Comparison of ENCODE assay signal across 19 cellular contexts in the genomic region with DNA sequence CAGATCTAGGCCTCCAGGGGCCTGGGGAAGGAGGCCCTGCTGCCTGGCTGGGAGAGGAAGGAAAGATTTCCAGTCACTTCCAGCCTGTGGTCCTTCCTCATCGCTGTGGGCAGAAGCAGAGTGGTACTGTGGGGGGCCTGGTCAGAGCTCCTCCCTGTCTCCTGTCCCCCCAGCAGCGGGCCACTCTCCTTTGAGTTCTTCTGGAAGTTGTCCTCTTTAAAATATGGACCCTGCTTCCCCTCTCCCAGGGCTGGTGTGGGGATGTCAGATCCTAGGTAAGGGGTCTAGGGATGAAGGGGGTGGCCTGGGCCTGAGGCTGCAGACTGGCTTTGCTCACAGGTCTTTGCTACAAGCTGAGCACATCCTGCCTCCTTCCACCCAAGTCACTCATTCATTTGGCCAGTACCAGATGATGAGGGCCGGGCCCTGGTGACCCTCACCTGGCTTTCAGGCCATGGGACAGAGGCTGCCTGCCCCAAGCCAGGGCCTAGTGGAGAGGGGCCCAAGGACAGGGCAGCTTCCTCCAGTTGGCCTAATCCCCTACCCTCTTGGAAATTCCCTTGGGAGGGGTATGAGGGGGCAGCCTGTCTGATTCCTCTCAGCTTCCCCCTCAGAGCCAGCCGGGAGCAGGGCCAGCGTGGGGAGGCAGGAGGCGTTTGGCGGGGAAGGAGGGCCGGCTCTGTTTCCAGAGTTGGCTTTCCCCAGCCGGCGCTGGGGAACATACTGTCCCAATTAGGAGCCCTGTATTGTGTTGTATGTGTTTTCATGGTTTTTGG.
DNase-seq lines count a peak whose midpoint lies in the region; ATAC-seq, FAIRE-seq and TF ChIP-seq lines count a peak whose summit lies in the region.
"Had no signal": no experiment of that assay in that cellular context is flagged by ENCODE, and none has a peak within 500 bp of the region (broad histone marks: within the 10 kb centered on the region; RNA-seq: fewer than 3 reads in every experiment).

No MANE protein-coding gene starts in this region.

- no peaks in the 10 kb centered on the region for H3K79me2 ChIP-seq in HepG2 (ENCODE audit: insufficient read depth, low read length)

- WGBS in right cardiac atrium = 78% methylated on average over 10 of the region's 10 CpGs
- 64% methylated on average over 8 of the region's 10 CpGs for WGBS in HepG2 (ENCODE audit: low lambda C conversion rate)

- no peaks in the 10 kb centered on the region for H3K9me3 ChIP-seq in left ventricle myocardium inferior (replicated peaks)
- H3K9me3 ChIP-seq in right cardiac atrium (ENCODE audit: control insufficient read depth, low read length) = no peaks in the 10 kb centered on the region
- H3K9me3 ChIP-seq in vagina = no peaks in the 10 kb centered on the region
- no peaks in the 10 kb centered on the region for H3K9me3 ChIP-seq in HepG2 (ENCODE audit: low read length)
- H3K9me3 ChIP-seq: mucosa of descending colon had no signal

- H4K20me1 ChIP-seq in HepG2 (ENCODE audit: insufficient read depth, low read length) = no peaks in the 10 kb centered on the region

- no peak overlapping the region for H3K4me3 ChIP-seq in left ventricle myocardium inferior
- no peak overlapping the region for H3K4me3 ChIP-seq in right cardiac atrium (ENCODE audit: low read length)
- H3K4me3 ChIP-seq in vagina = no peak overlapping the region
- H3K4me3 ChIP-seq in HepG2 (replicated peaks in 1 of 3; ENCODE audit: insufficient read depth in 1 of 3, low read depth in 2 of 3, low read length in 3 of 3) = no peak overlapping the region
- H3K4me3 ChIP-seq: mucosa of descending colon had no signal

- CTCF ChIA-PET in HepG2 (lab: Yijun Ruan, JAX; ENCODE audit: low intra/inter-chr PET ratio, low total read pairs) = no interaction called here

- TF ChIP-seq POLR2A in vagina (IDR thresholded peaks at IDR 0.05) (no peak), HepG2 (IDR thresholded peaks at IDR 0.05; ENCODE audit: insufficient read depth in 1 of 2, low read depth in 2 of 2, low read length in 2 of 2) (no peak)

- ATAC-seq in Right ventricle myocardium superior (ENCODE audit: poor library complexity) (peak; percentile 64), right cardiac atrium (peak; percentile 53 to 71), HepG2 (no peak)
- ATAC-seq: activated CD8-positive, alpha-beta T cell treated with anti-CD3 and anti-CD28 coated beads, Interleukin-2, amount 10 ng/mL, durations not matched to agents 7 days and 5 days; mucosa of descending colon had no signal

- peaks cover 13% of the 10 kb centered on the region for H3K4me1 ChIP-seq in left ventricle myocardium inferior
- peaks cover 2% of the 10 kb centered on the region for H3K4me1 ChIP-seq in right cardiac atrium (ENCODE audit: control insufficient read depth, insufficient read depth, low read length)
- H3K4me1 ChIP-seq in vagina = peaks cover 10% of the 10 kb centered on the region
- no peaks in the 10 kb centered on the region for H3K4me1 ChIP-seq in HepG2 (ENCODE audit: insufficient read depth, low read length)

- TF ChIP-seq EP300 in HepG2 (IDR thresholded peaks at IDR 0.05; ENCODE audit: low read depth in 2 of 2, low read length in 2 of 2) (no peak), HepG2 (CRISPR knock-in tag; IDR thresholded peaks at IDR 0.05; ENCODE audit: borderline replicate concordance) (no peak)

- H3K27me3 ChIP-seq in left ventricle myocardium inferior (ENCODE audit: low read depth) (no peaks in the 10 kb centered on the region), right cardiac atrium (ENCODE audit: control insufficient read depth, insufficient read depth) (no peaks in the 10 kb centered on the region), vagina (no peaks in the 10 kb centered on the region), HepG2 (ENCODE audit: control insufficient read depth in 1 of 2, insufficient read depth in 2 of 2, low read length in 2 of 2) (peaks cover 0 to 2% of the 10 kb centered on the region in 2 experiments; a peak in 1 of 5 replicates)

- no peak overlapping the region for H3K4me2 ChIP-seq in HepG2 (ENCODE audit: low read depth, low read length)

- H3K27ac ChIP-seq in left ventricle myocardium inferior (replicated peaks) (no peak overlapping the region), right cardiac atrium (ENCODE audit: low read length) (no peak overlapping the region), vagina (peak overlapping the region; percentile 29), HepG2 (ENCODE audit: extremely low read length, insufficient read depth, low read length) (no peak overlapping the region)

- BruUV-seq in HepG2 (replicated peaks; lab: Mats Ljungman, UMichigan) = no TSS peak

- peak; percentile 53 for DNase-seq in Right ventricle myocardium superior
- no peak for DNase-seq in left ventricle myocardium inferior
- peak; percentile 58 to 83 (median 75) for DNase-seq in right cardiac atrium
- peak; percentile 10 to 94 (median 72) for DNase-seq in posterior cingulate gyrus
- no peak for DNase-seq in vagina (ENCODE audit: extremely low spot score in 2 of 2)
- DNase-seq in HepG2 (ENCODE audit: low spot score) = no peak
- DNase-seq in GM10266 (ENCODE audit: extremely low spot score) = no peak
- DNase-seq in stimulated activated CD8-positive, alpha-beta memory T cell treated with anti-CD3 and anti-CD28 coated beads, Interleukin-4, amount 100 ng/mL, for 48 hours = no peak
- DNase-seq: activated CD4-positive, CD25-positive, alpha-beta regulatory T cell; activated CD8-positive, alpha-beta T cell treated with anti-CD3 and anti-CD28 coated beads, Interleukin-2, amount 10 ng/mL, durations not matched to agents 7 days and 5 days; CD4-positive, CD25-positive, alpha-beta regulatory T cell; DMS53; kidney glomerular epithelial cell; mucosa of descending colon; NCI-H1105 treated with DMSO at 0.1 percent for 48 hours; NCI-H2107; NCI-H69; stimulated activated CD4-positive, alpha-beta T cell treated with anti-CD3 and anti-CD28 coated beads, Interleukin-2, amount 100 ng/mL, for 48 hours had no signal

- POLR2A ChIA-PET in HepG2 (lab: Yijun Ruan, JAX) = no interaction called here

- intact Hi-C loops in Right ventricle myocardium superior (cut with DNase I) (no loop called here), left ventricle myocardium inferior (cut with micrococcal nuclease) (loop anchor here (10.0 kb wide), 1 partner anchor 120 kb away; no protein-coding TSS in a partner anchor), right cardiac atrium (cut with DNase I) (no loop called here), posterior cingulate gyrus (cut with DNase I) (no loop called here), vagina (cut with DNase I) (no loop called here), HepG2 (cut with micrococcal nuclease; ENCODE audit: unreplicated experiment) (no loop called here)

- no peak overlapping the region for H2AFZ ChIP-seq in HepG2 (ENCODE audit: low read length)

- no peak for FAIRE-seq in HepG2 (lab: Jason Lieb, UNC)
- FAIRE-seq: A204.1 had no signal

- no peak for TF ChIP-seq RAD21 in HepG2 (CRISPR knock-in tag; IDR thresholded peaks at IDR 0.05)

- in situ Hi-C loops in HepG2 (cut with HindIII; ENCODE audit: extremely low pct_ligation_motif_present, low pct_unique_long_range_greater_than_20kb) = no loop called here

- H3K36me3 ChIP-seq in left ventricle myocardium inferior (peaks cover 60% of the 10 kb centered on the region), vagina (no peaks in the 10 kb centered on the region), HepG2 (replicated peaks in 1 of 2; ENCODE audit: control insufficient read depth in 1 of 2, insufficient read depth in 2 of 2, low read length in 2 of 2) (no peaks in the 10 kb centered on the region)

- H3K9ac ChIP-seq in HepG2 (ENCODE audit: insufficient read depth, low read depth, low read length) = no peak overlapping the region

- TF ChIP-seq CTCF in left ventricle myocardium inferior (IDR thresholded peaks at IDR 0.05; ENCODE audit: borderline replicate concordance) (no peak), vagina (IDR thresholded peaks at IDR 0.05) (no peak), HepG2 (CRISPR knock-in tag; IDR thresholded peaks at IDR 0.05) (no peak), GM10266 (IDR thresholded peaks at IDR 0.05; ENCODE audit: control insufficient read depth, insufficient read depth, low read depth, missing control alignments) (no peak)

Comparison
In these comparisons a context has a peak if more than half of its experiments do, and no peak if none do; other contexts are left out.
1. DNase-seq: peak in Right ventricle myocardium superior (single experiment), right cardiac atrium (3 of 3) and posterior cingulate gyrus (10 of 10); none in left ventricle myocardium inferior (single experiment), vagina (0 of 2), HepG2 (single experiment), GM10266 (single experiment) and stimulated activated CD8-positive, alpha-beta memory T cell treated with anti-CD3 and anti-CD28 coated beads, Interleukin-4, amount 100 ng/mL, for 48 hours (single experiment).